ENCODE assay signal across 18 cellular contexts in the genomic region with DNA sequence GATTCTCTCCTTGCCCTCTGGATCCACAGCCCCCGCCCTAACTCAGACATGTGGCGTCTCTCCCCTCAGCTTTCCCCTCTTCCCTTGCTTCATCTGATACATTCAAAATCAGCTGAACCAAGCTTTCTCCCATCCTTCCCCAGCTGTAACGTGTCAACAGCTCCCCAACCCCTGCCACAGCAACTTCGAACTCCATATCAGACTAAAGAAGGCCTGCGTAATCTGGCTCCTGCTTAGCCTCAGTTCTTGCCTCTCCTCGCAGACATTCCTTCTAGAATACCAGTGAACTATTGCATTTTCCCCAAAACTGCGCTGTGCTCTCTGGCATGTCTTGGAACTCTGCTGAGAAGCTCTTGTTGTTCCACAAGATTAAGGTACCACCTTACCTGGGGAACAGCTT. TPM values are rescaled to one million over a fixed set of nuclear protein-coding genes. Genes with fewer than 3 reads are reported as not detected.
DNase-seq lines count a peak whose midpoint lies in the region; ATAC-seq and TF ChIP-seq lines count a peak whose summit lies in the region.
"Had no signal": no experiment of that assay in that cellular context is flagged by ENCODE, and none has a peak within 500 bp of the region (broad histone marks: within the 10 kb centered on the region; RNA-seq: fewer than 3 reads in every experiment).

No MANE protein-coding gene starts in this region.

- H3K27ac ChIP-seq in cardiac muscle cell = peak overlapping the region; percentile 10
- H3K27ac ChIP-seq: 22Rv1, RWPE1 had no signal

- DNase-seq in activated CD4-positive, alpha-beta T cell treated with anti-CD3 and anti-CD28 coated beads for 36 hours = no peak
- no peak for DNase-seq in activated CD4-positive, alpha-beta T cell treated with anti-CD3 and anti-CD28 coated beads, Interleukin-2, amount 50 U/mL, for 4 hours
- peak in 1 of 2 donors; percentile 39 for DNase-seq in cardiac muscle cell (ENCODE audit: low read depth in 1 of 2, low spot score in 1 of 2)
- no peak for DNase-seq in Right ventricle myocardium inferior (ENCODE audit: missing footprints)
- DNase-seq in endothelial cell (ENCODE audit: low spot score) = no peak
- no peak for DNase-seq in activated T-helper 2 cell treated with anti-CD3 and anti-CD28 coated beads, Interferon-gamma antibody, Interleukin-2, Interleukin-4, amounts not matched to agents 10 μg/mL and 5 μg/mL and 100 μg/mL, durations not matched to agents 14 hours and 24 hours and 36 hours (ENCODE audit: low spot score)
- no peak for DNase-seq in C1 segment of cervical spinal cord (lab: John Stamatoyannopoulos, UW)
- DNase-seq in NCI-H524 treated with DMSO at 0.1 percent for 48 hours (lab: John Stamatoyannopoulos, UW) = no peak
- DNase-seq: BE2C, DND-41, HCEC 1CT, NCI-H187 treated with DMSO at 0.1 percent for 48 hours, NCI-H446, NCI-H774, PC-3 had no signal

- no peaks in the 10 kb centered on the region for H3K27me3 ChIP-seq in cardiac muscle cell
- H3K27me3 ChIP-seq: BE2C had no signal

- TF ChIP-seq CTCF in cardiac muscle cell (IDR thresholded peaks at IDR 0.05; ENCODE audit: low read depth, low read length) = no peak
- TF ChIP-seq CTCF in endothelial cell (IDR thresholded peaks at IDR 0.05; ENCODE audit: unreplicated experiment) = no peak

- intact Hi-C loops in activated CD4-positive, alpha-beta T cell treated with anti-CD3 and anti-CD28 coated beads for 36 hours (cut with DNase I, micrococcal nuclease) = loop anchor here in 1 of 2 experiments (5.0 kb wide), 1 partner anchor 455 kb away; a partner anchor contains a TSS
- intact Hi-C loops in Right ventricle myocardium inferior (cut with DNase I) = no loop called here
- intact Hi-C loops in activated T-helper 2 cell treated with anti-CD3 and anti-CD28 coated beads, Interferon-gamma antibody, Interleukin-2, Interleukin-4, amounts not matched to agents 10 μg/mL and 5 μg/mL and 100 μg/mL, durations not matched to agents 14 hours and 24 hours and 36 hours (cut with micrococcal nuclease) = no loop called here

- no peak for ATAC-seq in activated CD4-positive, alpha-beta T cell treated with anti-CD3 and anti-CD28 coated beads for 36 hours
- no peak for ATAC-seq in Right ventricle myocardium inferior
- ATAC-seq: K562, PC-3 had no signal

- no peaks in the 10 kb centered on the region for H3K9me3 ChIP-seq in cardiac muscle cell (ENCODE audit: low read depth)
- H3K9me3 ChIP-seq: BE2C had no signal

- H3K4me3 Mint-ChIP-seq in activated CD4-positive, alpha-beta T cell treated with anti-CD3 and anti-CD28 coated beads for 36 hours = no peak overlapping the region
- H3K4me3 Mint-ChIP-seq in endothelial cell (ENCODE audit: unreplicated experiment) = peak overlapping the region; percentile 39
- H3K4me3 Mint-ChIP-seq in activated T-helper 2 cell treated with anti-CD3 and anti-CD28 coated beads, Interferon-gamma antibody, Interleukin-2, Interleukin-4, amounts not matched to agents 10 μg/mL and 5 μg/mL and 100 μg/mL, durations not matched to agents 14 hours and 24 hours and 36 hours (ENCODE audit: low read depth) = no peak overlapping the region

- no peaks in the 10 kb centered on the region for H3K27me3 Mint-ChIP-seq in activated CD4-positive, alpha-beta T cell treated with anti-CD3 and anti-CD28 coated beads for 36 hours
- H3K27me3 Mint-ChIP-seq in endothelial cell (ENCODE audit: unreplicated experiment) = peaks cover under 1% of the 10 kb centered on the region
- H3K27me3 Mint-ChIP-seq in activated T-helper 2 cell treated with anti-CD3 and anti-CD28 coated beads, Interferon-gamma antibody, Interleukin-2, Interleukin-4, amounts not matched to agents 10 μg/mL and 5 μg/mL and 100 μg/mL, durations not matched to agents 14 hours and 24 hours and 36 hours (ENCODE audit: low read depth) = no peaks in the 10 kb centered on the region

- H3K9me3 Mint-ChIP-seq in activated CD4-positive, alpha-beta T cell treated with anti-CD3 and anti-CD28 coated beads for 36 hours (ENCODE audit: low read depth) = no peaks in the 10 kb centered on the region
- no peaks in the 10 kb centered on the region for H3K9me3 Mint-ChIP-seq in endothelial cell (ENCODE audit: unreplicated experiment)
- H3K9me3 Mint-ChIP-seq in activated T-helper 2 cell treated with anti-CD3 and anti-CD28 coated beads, Interferon-gamma antibody, Interleukin-2, Interleukin-4, amounts not matched to agents 10 μg/mL and 5 μg/mL and 100 μg/mL, durations not matched to agents 14 hours and 24 hours and 36 hours = no peaks in the 10 kb centered on the region

- H3K4me1 Mint-ChIP-seq in activated CD4-positive, alpha-beta T cell treated with anti-CD3 and anti-CD28 coated beads for 36 hours = peaks cover 65% of the 10 kb centered on the region
- H3K4me1 Mint-ChIP-seq in endothelial cell (ENCODE audit: unreplicated experiment) = no peaks in the 10 kb centered on the region
- peaks cover 11% of the 10 kb centered on the region for H3K4me1 Mint-ChIP-seq in activated T-helper 2 cell treated with anti-CD3 and anti-CD28 coated beads, Interferon-gamma antibody, Interleukin-2, Interleukin-4, amounts not matched to agents 10 μg/mL and 5 μg/mL and 100 μg/mL, durations not matched to agents 14 hours and 24 hours and 36 hours (ENCODE audit: low read depth)

- H3K27ac Mint-ChIP-seq in activated CD4-positive, alpha-beta T cell treated with anti-CD3 and anti-CD28 coated beads for 36 hours = peak overlapping the region; percentile 66
- H3K27ac Mint-ChIP-seq in endothelial cell (ENCODE audit: unreplicated experiment) = no peak overlapping the region
- H3K27ac Mint-ChIP-seq in activated T-helper 2 cell treated with anti-CD3 and anti-CD28 coated beads, Interferon-gamma antibody, Interleukin-2, Interleukin-4, amounts not matched to agents 10 μg/mL and 5 μg/mL and 100 μg/mL, durations not matched to agents 14 hours and 24 hours and 36 hours = no peak overlapping the region

- CTCF ChIA-PET in activated CD4-positive, alpha-beta T cell treated with anti-CD3 and anti-CD28 coated beads for 36 hours (lab: Charles Lee) = interaction anchor here (4.0 kb wide), 1 partner anchor 19 kb away, joined by 15 read pairs; a partner anchor contains a TSS

- H3K36me3 Mint-ChIP-seq in activated CD4-positive, alpha-beta T cell treated with anti-CD3 and anti-CD28 coated beads for 36 hours (ENCODE audit: low read depth) = peaks cover 58% of the 10 kb centered on the region
- H3K36me3 Mint-ChIP-seq in endothelial cell (ENCODE audit: low read depth, unreplicated experiment) = peaks cover 23% of the 10 kb centered on the region
- peaks cover 49% of the 10 kb centered on the region for H3K36me3 Mint-ChIP-seq in activated T-helper 2 cell treated with anti-CD3 and anti-CD28 coated beads, Interferon-gamma antibody, Interleukin-2, Interleukin-4, amounts not matched to agents 10 μg/mL and 5 μg/mL and 100 μg/mL, durations not matched to agents 14 hours and 24 hours and 36 hours (ENCODE audit: low read depth)

- H3K4me1 ChIP-seq in cardiac muscle cell (ENCODE audit: low read depth) = peaks cover 12% of the 10 kb centered on the region
- H3K4me1 ChIP-seq: BE2C had no signal

- no peak overlapping the region for H3K4me3 ChIP-seq in cardiac muscle cell
- H3K4me3 ChIP-seq: K562 had no signal

- POLR2A ChIA-PET in activated CD4-positive, alpha-beta T cell treated with anti-CD3 and anti-CD28 coated beads for 36 hours (lab: Charles Lee) = no interaction called here

- peaks cover 58% of the 10 kb centered on the region for H3K36me3 ChIP-seq in cardiac muscle cell
- H3K36me3 ChIP-seq: BE2C had no signal

RNA-seq across cellular contexts. Expression of a gene that starts 18.3 kb away (rescaled TPM):
- 10 to 100 TPM; 16.6 to 16.7 TPM for total RNA-seq in activated CD4-positive, alpha-beta T cell treated with anti-CD3 and anti-CD28 coated beads for 36 hours
- 34.0 and 36.3 TPM in 2 replicates for total RNA-seq in cardiac muscle cell
- polyA plus RNA-seq in cardiac muscle cell = 45.4 and 51.0 TPM in 2 replicates
- total RNA-seq in Right ventricle myocardium inferior = 12.0 TPM
- total RNA-seq in endothelial cell (ENCODE audit: unreplicated experiment) = 12.3 TPM
- total RNA-seq in activated T-helper 2 cell treated with anti-CD3 and anti-CD28 coated beads, Interferon-gamma antibody, Interleukin-2, Interleukin-4, amounts not matched to agents 10 μg/mL and 5 μg/mL and 100 μg/mL, durations not matched to agents 14 hours and 24 hours and 36 hours = 17.2 and 20.1 TPM in 2 replicates

RNA-seq across cellular contexts. Expression of a gene that starts 49.0 kb away (rescaled TPM):
- total RNA-seq in activated CD4-positive, alpha-beta T cell treated with anti-CD3 and anti-CD28 coated beads for 36 hours = under 1 TPM; 0.25 to 0.41 TPM
- total RNA-seq in cardiac muscle cell (1.0 TPM in 1 of 2 replicates, not detected in the other), Right ventricle myocardium inferior (0.11 TPM), endothelial cell (ENCODE audit: unreplicated experiment) (not detected)
- 0.70 TPM in 1 of 2 replicates, not detected in the other for polyA plus RNA-seq in cardiac muscle cell
- total RNA-seq in activated T-helper 2 cell treated with anti-CD3 and anti-CD28 coated beads, Interferon-gamma antibody, Interleukin-2, Interleukin-4, amounts not matched to agents 10 μg/mL and 5 μg/mL and 100 μg/mL, durations not matched to agents 14 hours and 24 hours and 36 hours = not detected in 2 replicates
